1 cellular context compared by ENCODE assay signal in the genomic region with DNA sequence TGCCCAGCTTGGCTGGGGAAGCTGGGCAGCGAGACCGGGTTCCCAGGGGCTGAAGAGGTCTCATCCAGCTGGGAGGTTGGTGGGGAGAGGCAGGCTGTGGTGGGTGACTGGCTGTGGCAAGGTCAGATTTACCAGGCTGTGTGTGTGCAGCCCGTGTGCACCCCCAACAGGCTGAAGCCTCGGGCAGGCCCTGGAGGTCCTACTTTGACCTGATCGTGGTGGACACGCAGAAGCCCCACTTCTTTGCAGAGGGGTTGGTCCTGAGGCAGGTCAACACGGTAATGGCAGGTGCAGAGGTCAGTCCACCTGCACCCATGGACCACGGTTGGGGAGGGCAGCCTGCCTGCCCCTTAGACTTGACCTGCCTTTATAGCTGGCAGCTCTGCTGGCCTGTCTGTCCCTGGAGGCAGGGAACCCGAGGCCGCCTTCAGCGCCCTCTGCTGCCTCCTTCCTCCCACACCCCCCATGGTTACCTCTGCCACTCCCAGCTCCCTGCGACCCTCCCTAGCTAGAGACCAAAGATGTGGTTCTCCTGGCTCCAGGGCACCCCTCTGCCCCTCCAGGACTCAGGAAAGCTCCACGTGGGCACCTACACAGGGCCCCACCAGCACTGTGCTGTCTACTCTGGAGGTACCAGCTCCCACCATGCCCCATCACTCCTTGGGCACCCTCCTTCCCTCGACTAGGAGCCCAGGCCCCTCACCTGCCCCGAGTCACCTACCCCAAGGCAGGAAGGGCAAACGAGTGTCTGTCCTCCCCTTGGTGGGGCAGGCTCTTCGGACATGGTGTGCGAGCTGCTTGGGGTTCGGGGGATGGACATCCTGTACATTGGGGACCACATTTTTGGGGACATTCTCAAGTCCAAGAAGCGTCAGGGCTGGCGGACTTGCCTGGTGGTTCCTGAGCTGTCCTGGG.
TF ChIP-seq lines count a peak whose summit lies in the region.

No MANE protein-coding gene starts in this region.

TF ChIP-seq in K562, 482 proteins besides CTCF, POLR2A, EP300 and RAD21 (continues in another document):
- TF ChIP-seq ZNF41 (CRISPR knock-in tag; conservative IDR thresholded peaks at IDR 0.05) (no peak), SNIP1 (IDR thresholded peaks at IDR 0.05; ENCODE audit: low read depth) (no peak), FOXJ3 (CRISPR knock-in tag; IDR thresholded peaks at IDR 0.05) (no peak), ZHX1 (conservative IDR thresholded peaks at IDR 0.05; ENCODE audit: low read length) (no peak), ZNF830 (CRISPR knock-in tag; IDR thresholded peaks at IDR 0.05) (no peak), ARID1B (IDR thresholded peaks at IDR 0.05) (no peak), ZNF449 (CRISPR knock-in tag; IDR thresholded peaks at IDR 0.05) (no peak), ZNF76 (CRISPR knock-in tag; IDR thresholded peaks at IDR 0.05; ENCODE audit: borderline replicate concordance) (no peak), HMBOX1 (IDR thresholded peaks at IDR 0.05) (no peak), POLR3G (IDR thresholded peaks at IDR 0.05; ENCODE audit: extremely low read depth, insufficient read length, insufficient replicate concordance) (no peak), HES1 (IDR thresholded peaks at IDR 0.05; ENCODE audit: low read depth) (no peak), ZNF174 (CRISPR knock-in tag; IDR thresholded peaks at IDR 0.05) (no peak), TCF7 (IDR thresholded peaks at IDR 0.05; ENCODE audit: borderline replicate concordance) (no peak), PHB (CRISPR knock-in tag; IDR thresholded peaks at IDR 0.05) (no peak), ZNF655 (CRISPR knock-in tag; IDR thresholded peaks at IDR 0.05) (no peak), MXD1 (CRISPR knock-in tag; IDR thresholded peaks at IDR 0.05; ENCODE audit: borderline replicate concordance, poor library complexity, severe bottlenecking) (no peak), ZFPM2 (CRISPR knock-in tag; IDR thresholded peaks at IDR 0.05) (no peak), MCM5 (IDR thresholded peaks at IDR 0.05; ENCODE audit: low read depth) (no peak), BACH1 (tag; IDR thresholded peaks at IDR 0.05) (no peak), STAG1 (CRISPR knock-in tag; IDR thresholded peaks at IDR 0.05; ENCODE audit: borderline replicate concordance) (peak; percentile 55; the same call in 1 of the 2 replicates), TSHZ1 (CRISPR knock-in tag; IDR thresholded peaks at IDR 0.05) (no peak), ZC3H4 (CRISPR knock-in tag; IDR thresholded peaks at IDR 0.05; ENCODE audit: borderline replicate concordance) (no peak), ZNF717 (CRISPR knock-in tag; IDR thresholded peaks at IDR 0.05) (no peak), ZNF12 (CRISPR knock-in tag; IDR thresholded peaks at IDR 0.05) (no peak)
- TF ChIP-seq, protein P1, sequence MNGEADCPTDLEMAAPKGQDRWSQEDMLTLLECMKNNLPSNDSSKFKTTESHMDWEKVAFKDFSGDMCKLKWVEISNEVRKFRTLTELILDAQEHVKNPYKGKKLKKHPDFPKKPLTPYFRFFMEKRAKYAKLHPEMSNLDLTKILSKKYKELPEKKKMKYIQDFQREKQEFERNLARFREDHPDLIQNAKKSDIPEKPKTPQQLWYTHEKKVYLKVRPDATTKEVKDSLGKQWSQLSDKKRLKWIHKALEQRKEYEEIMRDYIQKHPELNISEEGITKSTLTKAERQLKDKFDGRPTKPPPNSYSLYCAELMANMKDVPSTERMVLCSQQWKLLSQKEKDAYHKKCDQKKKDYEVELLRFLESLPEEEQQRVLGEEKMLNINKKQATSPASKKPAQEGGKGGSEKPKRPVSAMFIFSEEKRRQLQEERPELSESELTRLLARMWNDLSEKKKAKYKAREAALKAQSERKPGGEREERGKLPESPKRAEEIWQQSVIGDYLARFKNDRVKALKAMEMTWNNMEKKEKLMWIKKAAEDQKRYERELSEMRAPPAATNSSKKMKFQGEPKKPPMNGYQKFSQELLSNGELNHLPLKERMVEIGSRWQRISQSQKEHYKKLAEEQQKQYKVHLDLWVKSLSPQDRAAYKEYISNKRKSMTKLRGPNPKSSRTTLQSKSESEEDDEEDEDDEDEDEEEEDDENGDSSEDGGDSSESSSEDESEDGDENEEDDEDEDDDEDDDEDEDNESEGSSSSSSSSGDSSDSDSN (IDR thresholded peaks at IDR 0.05; ENCODE audit: borderline replicate concordance in 1 of 2, low read depth in 2 of 2, low read length in 2 of 2) = no peak
- TF ChIP-seq, protein P2, sequence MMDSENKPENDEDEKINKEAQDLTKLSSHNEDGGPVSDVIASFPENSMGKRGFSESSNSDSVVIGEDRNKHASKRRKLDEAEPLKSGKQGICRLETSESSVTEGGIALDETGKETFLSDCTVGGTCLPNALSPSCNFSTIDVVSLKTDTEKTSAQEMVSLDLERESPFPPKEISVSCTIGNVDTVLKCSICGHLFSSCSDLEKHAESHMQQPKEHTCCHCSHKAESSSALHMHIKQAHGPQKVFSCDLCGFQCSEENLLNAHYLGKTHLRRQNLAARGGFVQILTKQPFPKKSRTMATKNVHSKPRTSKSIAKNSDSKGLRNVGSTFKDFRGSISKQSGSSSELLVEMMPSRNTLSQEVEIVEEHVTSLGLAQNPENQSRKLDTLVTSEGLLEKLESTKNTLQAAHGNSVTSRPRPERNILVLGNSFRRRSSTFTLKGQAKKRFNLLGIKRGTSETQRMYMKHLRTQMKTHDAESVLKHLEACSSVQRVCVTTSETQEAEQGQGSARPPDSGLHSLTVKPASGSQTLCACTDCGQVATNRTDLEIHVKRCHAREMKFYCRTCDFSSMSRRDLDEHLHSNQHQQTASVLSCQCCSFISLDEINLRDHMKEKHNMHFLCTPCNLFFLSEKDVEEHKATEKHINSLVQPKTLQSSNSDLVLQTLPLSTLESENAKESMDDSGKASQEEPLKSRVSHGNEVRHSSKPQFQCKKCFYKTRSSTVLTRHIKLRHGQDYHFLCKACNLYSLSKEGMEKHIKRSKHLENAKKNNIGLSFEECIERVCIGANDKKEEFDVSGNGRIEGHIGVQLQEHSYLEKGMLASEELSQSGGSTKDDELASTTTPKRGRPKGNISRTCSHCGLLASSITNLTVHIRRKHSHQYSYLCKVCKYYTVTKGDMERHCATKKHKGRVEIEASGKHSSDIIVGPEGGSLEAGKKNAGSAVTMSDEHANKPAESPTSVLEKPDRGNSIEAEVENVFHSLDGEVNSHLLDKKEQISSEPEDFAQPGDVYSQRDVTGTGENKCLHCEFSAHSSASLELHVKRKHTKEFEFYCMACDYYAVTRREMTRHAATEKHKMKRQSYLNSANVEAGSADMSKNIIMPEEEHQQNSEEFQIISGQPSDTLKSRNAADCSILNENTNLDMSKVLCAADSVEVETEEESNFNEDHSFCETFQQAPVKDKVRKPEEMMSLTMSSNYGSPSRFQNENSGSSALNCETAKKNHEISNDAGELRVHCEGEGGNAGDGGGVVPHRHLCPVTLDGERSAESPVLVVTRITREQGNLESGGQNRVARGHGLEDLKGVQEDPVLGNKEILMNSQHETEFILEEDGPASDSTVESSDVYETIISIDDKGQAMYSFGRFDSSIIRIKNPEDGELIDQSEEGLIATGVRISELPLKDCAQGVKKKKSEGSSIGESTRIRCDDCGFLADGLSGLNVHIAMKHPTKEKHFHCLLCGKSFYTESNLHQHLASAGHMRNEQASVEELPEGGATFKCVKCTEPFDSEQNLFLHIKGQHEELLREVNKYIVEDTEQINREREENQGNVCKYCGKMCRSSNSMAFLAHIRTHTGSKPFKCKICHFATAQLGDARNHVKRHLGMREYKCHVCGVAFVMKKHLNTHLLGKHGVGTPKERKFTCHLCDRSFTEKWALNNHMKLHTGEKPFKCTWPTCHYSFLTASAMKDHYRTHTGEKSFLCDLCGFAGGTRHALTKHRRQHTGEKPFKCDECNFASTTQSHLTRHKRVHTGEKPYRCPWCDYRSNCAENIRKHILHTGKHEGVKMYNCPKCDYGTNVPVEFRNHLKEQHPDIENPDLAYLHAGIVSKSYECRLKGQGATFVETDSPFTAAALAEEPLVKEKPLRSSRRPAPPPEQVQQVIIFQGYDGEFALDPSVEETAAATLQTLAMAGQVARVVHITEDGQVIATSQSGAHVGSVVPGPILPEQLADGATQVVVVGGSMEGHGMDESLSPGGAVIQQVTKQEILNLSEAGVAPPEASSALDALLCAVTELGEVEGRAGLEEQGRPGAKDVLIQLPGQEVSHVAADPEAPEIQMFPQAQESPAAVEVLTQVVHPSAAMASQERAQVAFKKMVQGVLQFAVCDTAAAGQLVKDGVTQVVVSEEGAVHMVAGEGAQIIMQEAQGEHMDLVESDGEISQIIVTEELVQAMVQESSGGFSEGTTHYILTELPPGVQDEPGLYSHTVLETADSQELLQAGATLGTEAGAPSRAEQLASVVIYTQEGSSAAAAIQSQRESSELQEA (IDR thresholded peaks at IDR 0.05; ENCODE audit: low read depth) = no peak
